ENCODE assay signal across 8 cellular contexts in the genomic region with DNA sequence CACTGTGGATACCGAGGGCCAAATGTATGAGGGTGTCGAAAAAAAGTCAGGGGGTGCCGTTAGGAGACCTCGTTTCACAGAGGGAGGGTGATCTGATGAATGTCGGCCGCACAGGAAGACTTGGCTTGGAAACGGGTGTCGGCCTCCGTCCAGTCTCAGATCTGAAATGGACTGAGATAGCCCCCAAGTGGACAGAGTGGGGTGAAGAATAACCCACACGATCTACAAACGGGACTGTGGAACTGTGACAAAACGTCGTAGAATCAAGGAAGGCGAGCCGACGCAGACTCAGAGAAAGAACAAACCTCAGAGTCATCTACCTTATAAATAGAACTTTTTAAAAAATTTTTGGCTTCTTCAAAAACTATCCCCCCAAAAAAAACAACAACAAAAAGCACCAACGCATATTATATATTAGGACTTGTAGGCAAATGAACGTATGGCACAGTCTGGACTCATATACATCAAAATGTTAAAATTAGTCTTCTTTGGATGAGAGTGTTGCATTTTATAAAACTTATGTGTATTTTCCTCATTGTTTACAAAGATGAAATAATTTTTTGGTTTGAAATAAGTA.
A peak's percentile ranks its signal among the peaks of the same experiment; 100 is the strongest.
DNase-seq lines count a peak whose midpoint lies in the region; ATAC-seq, FAIRE-seq and TF ChIP-seq lines count a peak whose summit lies in the region.

No MANE protein-coding gene starts in this region.

- H3K4me3 ChIP-seq in BJ (ENCODE audit: low read depth, low read length) (peak overlapping the region; percentile 63), lung (peak overlapping the region; percentile 36)

- H3K27me3 ChIP-seq in BJ (ENCODE audit: control insufficient read depth, insufficient read depth, low read length) (no peaks in the 10 kb centered on the region), lung (ENCODE audit: control insufficient read depth, insufficient read depth) (no peaks in the 10 kb centered on the region)

- peaks cover 0 to 5% of the 10 kb centered on the region in 2 donors for H3K4me1 ChIP-seq in lung (ENCODE audit: control insufficient read depth in 2 of 2, insufficient read depth in 2 of 2, low read length in 2 of 2)

- H3K36me3 ChIP-seq in BJ (ENCODE audit: control insufficient read depth, insufficient read depth, low read length) (no peaks in the 10 kb centered on the region), lung (ENCODE audit: control insufficient read depth in 2 of 2, insufficient read depth in 2 of 2, low read length in 2 of 2) (no peaks in the 10 kb centered on the region)

- WGBS in lung, 2 donors = 2% methylated on average over 18 of the region's 18 CpGs

- DNase-seq in BJ (ENCODE audit: low read depth) = peak; percentile 34
- DNase-seq in GM19239 (ENCODE audit: insufficient read length, low spot score) = peak; percentile 38
- peak; percentile 76 for DNase-seq in NCI-H69 (lab: John Stamatoyannopoulos, UW)
- DNase-seq in activated CD4-positive, alpha-beta T cell treated with anti-CD3 and anti-CD28 coated beads, Interleukin-2, amount 50 U/mL, for 4 hours = peak; percentile 38 to 42
- peak; percentile 71 for DNase-seq in ecto neural progenitor cell (ENCODE audit: low spot score)
- peak; percentile 87 for DNase-seq in lung (ENCODE audit: low spot score)
- peak; percentile 21 to 48 (median 42) for DNase-seq in stimulated activated CD4-positive, alpha-beta T cell treated with anti-CD3 and anti-CD28 coated beads, TNF-alpha, amount 100 ng/mL, for 24 hours (ENCODE audit: low read depth in 3 of 3)

- CTCF ChIA-PET in BJ (lab: Yijun Ruan, JAX) = interaction anchor here (1.9 to 4.5 kb wide), 3 partner anchors 154 to 274 kb away, joined by 7 to 49 read pairs (median 31); no protein-coding TSS in a partner anchor

- ATAC-seq in HG03442 (IDR thresholded peaks at IDR 0.05; ENCODE audit: unreplicated experiment) (peak; percentile 46), lung (ENCODE audit: insufficient read depth, low FRiP score) (peak; percentile 87)

- POLR2A ChIA-PET in BJ (lab: Charles Lee) = interaction anchor here (0.8 kb wide), 1 partner anchor 63 kb away, joined by 4 read pairs; a partner anchor contains a TSS

- peak overlapping the region; percentile 92 to 97 for H3K27ac ChIP-seq in lung (ENCODE audit: low read depth in 1 of 2, low read length in 1 of 2)

- H3K9me3 ChIP-seq in lung (ENCODE audit: control insufficient read depth in 2 of 2, insufficient read depth in 1 of 2, low read length in 1 of 2) = no peaks in the 10 kb centered on the region

- FAIRE-seq in GM19239 (lab: Jason Lieb, UNC) = no peak

- peak; percentile 78 for TF ChIP-seq CTCF in BJ (IDR thresholded peaks at IDR 0.05; ENCODE audit: insufficient read depth, low read depth, low read length)
- TF ChIP-seq CTCF in lung (IDR thresholded peaks at IDR 0.05; ENCODE audit: control extremely low read depth, extremely low read depth) = peak; percentile 72

Comparison
In these comparisons a context has a peak if more than half of its experiments do, and no peak if none do; other contexts are left out.
1. Peak in every context shown above with its lines: DNase-seq, ATAC-seq, H3K4me3 ChIP-seq and H3K27ac ChIP-seq.
2. DNase-seq: peak in every context shown above with its lines; median percentile 87 in lung; 76 in NCI-H69; 71 in ecto neural progenitor cell; 42 in stimulated activated CD4-positive, alpha-beta T cell treated with anti-CD3 and anti-CD28 coated beads, TNF-alpha, amount 100 ng/mL, for 24 hours; 40 in activated CD4-positive, alpha-beta T cell treated with anti-CD3 and anti-CD28 coated beads, Interleukin-2, amount 50 U/mL, for 4 hours; 38 in GM19239; 34 in BJ.